8 cellular contexts compared by ENCODE assay signal in genomic region chr2:206392118-206392517, GRCh38. TPM values are rescaled to one million over a fixed set of nuclear protein-coding genes. Genes with fewer than 3 reads are reported as not detected.
A peak's percentile ranks its signal among the peaks of the same experiment; 100 is the strongest.
DNase-seq lines count a peak whose midpoint lies in the region; ATAC-seq and TF ChIP-seq lines count a peak whose summit lies in the region.

No MANE protein-coding gene starts in this region.

- no peaks in the 10 kb centered on the region for H3K79me1 ChIP-seq in trophoblast cell (ENCODE audit: low read length)

- peak; percentile 42 for DNase-seq in activated CD8-positive, alpha-beta memory T cell treated with anti-CD3 and anti-CD28 coated beads, Interleukin-2, amount 10 ng/mL, durations not matched to agents 7 days and 5 days
- DNase-seq in activated CD8-positive, alpha-beta memory T cell treated with anti-CD3 and anti-CD28 coated beads for 24 hours: no peak
- DNase-seq in RKO (ENCODE audit: low spot score): peak; percentile 78
- DNase-seq in endodermal cell: peak; percentile 79
- DNase-seq in trophoblast cell: peak; percentile 41 to 67
- no peak for DNase-seq in activated T-cell treated with anti-CD3 and anti-CD28 coated beads for 4 hours

- no peak overlapping the region for H3K4me2 ChIP-seq in trophoblast cell (ENCODE audit: low read length)

- no peak for ATAC-seq in activated CD8-positive, alpha-beta memory T cell treated with anti-CD3 and anti-CD28 coated beads, Interleukin-2, amount 10 ng/mL, durations not matched to agents 7 days and 5 days
- ATAC-seq in GM21367 (IDR thresholded peaks at IDR 0.05; ENCODE audit: unreplicated experiment): peak; percentile 97
- ATAC-seq in HG03442 (IDR thresholded peaks at IDR 0.05; ENCODE audit: unreplicated experiment): peak; percentile 98

- peaks cover 36% of the 10 kb centered on the region for H3K9me3 ChIP-seq in endodermal cell (ENCODE audit: control insufficient read depth, low read length)
- peaks cover 2% of the 10 kb centered on the region for H3K9me3 ChIP-seq in trophoblast cell (ENCODE audit: insufficient read depth, low read depth, low read length)

- peaks cover 2% of the 10 kb centered on the region for H3K4me1 Mint-ChIP-seq in activated CD8-positive, alpha-beta memory T cell treated with anti-CD3 and anti-CD28 coated beads, Interleukin-2, amount 10 ng/mL, durations not matched to agents 7 days and 5 days
- peaks cover 14% of the 10 kb centered on the region for H3K4me1 Mint-ChIP-seq in endodermal cell

- H3K9me3 Mint-ChIP-seq in activated CD8-positive, alpha-beta memory T cell treated with anti-CD3 and anti-CD28 coated beads, Interleukin-2, amount 10 ng/mL, durations not matched to agents 7 days and 5 days (ENCODE audit: low read depth): no peaks in the 10 kb centered on the region
- H3K9me3 Mint-ChIP-seq in endodermal cell: peaks cover 28% of the 10 kb centered on the region

- no peak overlapping the region for H3K27ac ChIP-seq in endodermal cell (ENCODE audit: low read depth, low read length)
- no peak overlapping the region for H3K27ac ChIP-seq in trophoblast cell (ENCODE audit: low read depth, low read length)

- H4K12ac ChIP-seq in trophoblast cell (ENCODE audit: low read depth, low read length): no peak overlapping the region

- CTCF ChIA-PET in activated CD8-positive, alpha-beta memory T cell treated with anti-CD3 and anti-CD28 coated beads, Interleukin-2, amount 10 ng/mL, durations not matched to agents 7 days and 5 days (lab: Charles Lee): interaction anchor here (1.3 kb wide), 1 partner anchor 13 kb away, joined by 3 read pairs; no protein-coding TSS in a partner anchor

- peaks cover 8% of the 10 kb centered on the region for H3K27me3 Mint-ChIP-seq in activated CD8-positive, alpha-beta memory T cell treated with anti-CD3 and anti-CD28 coated beads, Interleukin-2, amount 10 ng/mL, durations not matched to agents 7 days and 5 days
- H3K27me3 Mint-ChIP-seq in endodermal cell (ENCODE audit: insufficient read depth): no peaks in the 10 kb centered on the region

- no peak overlapping the region for H3K4ac ChIP-seq in trophoblast cell (ENCODE audit: low read depth, low read length)

- H3K18ac ChIP-seq in trophoblast cell (ENCODE audit: low read length): no peak overlapping the region

- H3K79me2 ChIP-seq in trophoblast cell (ENCODE audit: control insufficient read depth, insufficient read depth, low read length, poor library complexity): no peaks in the 10 kb centered on the region

- H3K27me3 ChIP-seq in endodermal cell (ENCODE audit: control insufficient read depth, insufficient read depth, low read length, poor library complexity, severe bottlenecking): no peaks in the 10 kb centered on the region
- no peaks in the 10 kb centered on the region for H3K27me3 ChIP-seq in trophoblast cell (ENCODE audit: insufficient read depth, low read length)

- H3K23ac ChIP-seq in trophoblast cell (ENCODE audit: low read length): no peak overlapping the region

- H3K4me1 ChIP-seq in endodermal cell (ENCODE audit: control insufficient read depth, insufficient read depth, low read length) (peaks cover 9% of the 10 kb centered on the region), trophoblast cell (ENCODE audit: control insufficient read depth in 1 of 2, insufficient read depth in 2 of 2, low read length in 2 of 2) (no peaks in the 10 kb centered on the region)

- no peak overlapping the region for H4K8ac ChIP-seq in trophoblast cell (ENCODE audit: low read depth, low read length)

- no peak overlapping the region for H2BK12ac ChIP-seq in trophoblast cell (ENCODE audit: low read length)

- no peak overlapping the region for H3K4me3 ChIP-seq in endodermal cell (ENCODE audit: low read length)
- no peak overlapping the region for H3K4me3 ChIP-seq in trophoblast cell (ENCODE audit: low read depth, low read length)

- H2BK5ac ChIP-seq in trophoblast cell (ENCODE audit: low read depth, low read length, poor library complexity): no peak overlapping the region

- H2AFZ ChIP-seq in trophoblast cell (ENCODE audit: insufficient read depth, low read length, poor library complexity): no peak overlapping the region

- no peak overlapping the region for H3K9ac ChIP-seq in endodermal cell (ENCODE audit: extremely low read depth, low read length, poor library complexity, severe bottlenecking)
- no peak overlapping the region for H3K9ac ChIP-seq in trophoblast cell (ENCODE audit: low read length)

- H3K27ac Mint-ChIP-seq in activated CD8-positive, alpha-beta memory T cell treated with anti-CD3 and anti-CD28 coated beads, Interleukin-2, amount 10 ng/mL, durations not matched to agents 7 days and 5 days: no peak overlapping the region
- no peak overlapping the region for H3K27ac Mint-ChIP-seq in endodermal cell

- H4K91ac ChIP-seq in trophoblast cell (ENCODE audit: low read depth, low read length): no peak overlapping the region

- H3K36me3 ChIP-seq in endodermal cell (ENCODE audit: control insufficient read depth, insufficient read depth, low read length) (no peaks in the 10 kb centered on the region), trophoblast cell (ENCODE audit: control insufficient read depth in 1 of 2, insufficient read depth in 2 of 2, low read length in 2 of 2) (no peaks in the 10 kb centered on the region)

- H3K4me3 Mint-ChIP-seq in activated CD8-positive, alpha-beta memory T cell treated with anti-CD3 and anti-CD28 coated beads, Interleukin-2, amount 10 ng/mL, durations not matched to agents 7 days and 5 days: no peak overlapping the region
- H3K4me3 Mint-ChIP-seq in endodermal cell: no peak overlapping the region

- no peak overlapping the region for H2AK5ac ChIP-seq in trophoblast cell (ENCODE audit: low read length)

- no peak overlapping the region for H3K14ac ChIP-seq in trophoblast cell (ENCODE audit: low read length)

- H2BK120ac ChIP-seq in trophoblast cell (ENCODE audit: insufficient read depth, low read length, poor library complexity): no peak overlapping the region

- 18% methylated on average over 2 of the region's 2 CpGs; no CpG with 5 or more reads in 1 of the 2 experiments for WGBS in endodermal cell (ENCODE audit: insufficient coverage in 1 of 2, insufficient read length in 1 of 2), 2 experiments
- no CpG with 5 or more reads among the region's 2 CpGs for WGBS in trophoblast cell (ENCODE audit: extremely low coverage, insufficient coverage, insufficient read length)

- H3K36me3 Mint-ChIP-seq in activated CD8-positive, alpha-beta memory T cell treated with anti-CD3 and anti-CD28 coated beads, Interleukin-2, amount 10 ng/mL, durations not matched to agents 7 days and 5 days: no peaks in the 10 kb centered on the region
- H3K36me3 Mint-ChIP-seq in endodermal cell (ENCODE audit: low read depth): peaks cover 4% of the 10 kb centered on the region

- TF ChIP-seq CTCF in endodermal cell (conservative IDR thresholded peaks at IDR 0.05): peak; percentile 81

RNA-seq across cellular contexts. Expression of gene ADAM23, which starts 51.2 kb away (rescaled TPM):
- total RNA-seq in activated CD8-positive, alpha-beta memory T cell treated with anti-CD3 and anti-CD28 coated beads, Interleukin-2, amount 10 ng/mL, durations not matched to agents 7 days and 5 days: under 1 TPM; 0.28 to 0.32 TPM
- 10 to 100 TPM; 25.4 to 34.2 TPM for total RNA-seq in endodermal cell
- polyA plus RNA-seq in endodermal cell (2013, experiment 1 of 2): 21.9 TPM
- polyA plus RNA-seq in endodermal cell (2013, experiment 2 of 2): 18.1 TPM
- 0.11 and 0.14 TPM in 2 replicates for polyA plus RNA-seq in trophoblast cell (2013)

Comparison
In these comparisons a context has a peak if more than half of its experiments do, and no peak if none do; other contexts are left out.
1. DNase-seq: peak in activated CD8-positive, alpha-beta memory T cell treated with anti-CD3 and anti-CD28 coated beads, Interleukin-2, amount 10 ng/mL, durations not matched to agents 7 days and 5 days (single experiment), RKO (single experiment), endodermal cell (single experiment) and trophoblast cell (2 of 2); none in activated CD8-positive, alpha-beta memory T cell treated with anti-CD3 and anti-CD28 coated beads for 24 hours (single experiment) and activated T-cell treated with anti-CD3 and anti-CD28 coated beads for 4 hours (single experiment).
2. RNA of gene ADAM23, which starts 51.2 kb away (total RNA-seq): 25.4 to 34.2 TPM in endodermal cell; 0.28 to 0.32 TPM in activated CD8-positive, alpha-beta memory T cell treated with anti-CD3 and anti-CD28 coated beads, Interleukin-2, amount 10 ng/mL, durations not matched to agents 7 days and 5 days; every median in the first group is over 10 times any median in the second.